In the genomic region with DNA sequence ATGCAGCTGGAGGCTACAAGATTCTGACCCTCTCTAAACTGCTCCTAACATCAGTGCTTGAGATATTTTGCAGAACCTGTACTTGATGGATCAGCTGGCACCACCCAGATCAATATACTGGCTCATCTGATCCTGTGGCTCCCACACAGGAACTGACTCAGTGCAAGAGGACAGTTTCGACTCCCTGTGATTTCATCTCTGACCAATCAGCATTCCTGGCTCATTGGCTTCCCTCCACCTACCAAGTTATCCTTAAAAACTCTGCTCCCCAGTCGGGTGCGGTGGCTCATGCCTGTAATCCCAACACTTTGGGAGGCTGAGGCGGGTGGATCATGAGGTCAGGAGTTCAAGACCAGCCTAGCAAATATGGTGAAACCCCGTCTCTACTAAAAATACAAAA, we compare ENCODE assay signal across 20 cellular contexts. TPM values are rescaled to one million over a fixed set of nuclear protein-coding genes. Genes with fewer than 3 reads are reported as not detected.
"Had no signal": no experiment of that assay in that cellular context is flagged by ENCODE, and none has a peak within 500 bp of the region (broad histone marks: within the 10 kb centered on the region; RNA-seq: fewer than 3 reads in every experiment).

No MANE protein-coding gene starts in this region.

RNA-seq across cellular contexts. Expression of gene AWAT1, which starts 9.1 kb away (rescaled TPM):
- total RNA-seq: activated CD4-positive, alpha-beta memory T cell treated with anti-CD3 and anti-CD28 coated beads, Interleukin-2, amount 10 ng/mL, durations not matched to agents 7 days and 5 days; activated CD4-positive, alpha-beta T cell treated with anti-CD3 and anti-CD28 coated beads, Interleukin-2, amount 10 ng/mL, durations not matched to agents 7 days and 5 days; activated naive CD8-positive, alpha-beta T cell treated with anti-CD3 and anti-CD28 coated beads, Interleukin-2, amount 10 ng/mL, durations not matched to agents 7 days and 5 days; activated T-cell treated with anti-CD3 and anti-CD28 coated beads, Interleukin-2, amount 50 U/mL, for 72 hours; ascending aorta; breast epithelium; cardiac septum; cerebellum; dorsolateral prefrontal cortex; endodermal cell; esophagus squamous epithelium; fibroblast of villous mesenchyme; gastroesophageal sphincter; glomerular endothelial cell; heart right ventricle; hepatocyte; T-helper 17 cell; WTC11 had no signal
- polyA plus RNA-seq: esophagus, heart right ventricle, hepatocyte had no signal

RNA-seq across cellular contexts. Expression of gene P2RY4, which starts 16.4 kb away (rescaled TPM):
- total RNA-seq: fibroblast of villous mesenchyme, WTC11 had no signal

RNA-seq across cellular contexts. Expression of gene ARR3, which starts 24.5 kb away (rescaled TPM):
- total RNA-seq: activated CD4-positive, alpha-beta memory T cell treated with anti-CD3 and anti-CD28 coated beads, Interleukin-2, amount 10 ng/mL, durations not matched to agents 7 days and 5 days; activated CD4-positive, alpha-beta T cell treated with anti-CD3 and anti-CD28 coated beads, Interleukin-2, amount 10 ng/mL, durations not matched to agents 7 days and 5 days; activated naive CD4-positive, alpha-beta T cell treated with anti-CD3 and anti-CD28 coated beads, Interleukin-2, amount 50 U/mL, for 72 hours; activated naive CD8-positive, alpha-beta T cell treated with anti-CD3 and anti-CD28 coated beads, Interleukin-2, amount 10 ng/mL, durations not matched to agents 7 days and 5 days; activated T-cell treated with anti-CD3 and anti-CD28 coated beads, Interleukin-2, amount 50 U/mL, for 72 hours; ascending aorta; breast epithelium; cardiac septum; cerebellum; dorsolateral prefrontal cortex; endodermal cell; esophagus squamous epithelium; fibroblast of villous mesenchyme; gastroesophageal sphincter; glomerular endothelial cell; heart right ventricle; hepatocyte; T-helper 17 cell; WTC11 had no signal
- polyA plus RNA-seq: esophagus, heart right ventricle, hepatocyte had no signal

RNA-seq across cellular contexts. Expression of gene RAB41, which starts 38.4 kb away (rescaled TPM):
- total RNA-seq: activated CD4-positive, alpha-beta memory T cell treated with anti-CD3 and anti-CD28 coated beads, Interleukin-2, amount 10 ng/mL, durations not matched to agents 7 days and 5 days; activated CD4-positive, alpha-beta T cell treated with anti-CD3 and anti-CD28 coated beads, Interleukin-2, amount 10 ng/mL, durations not matched to agents 7 days and 5 days; activated naive CD4-positive, alpha-beta T cell treated with anti-CD3 and anti-CD28 coated beads, Interleukin-2, amount 50 U/mL, for 72 hours; activated naive CD8-positive, alpha-beta T cell treated with anti-CD3 and anti-CD28 coated beads, Interleukin-2, amount 10 ng/mL, durations not matched to agents 7 days and 5 days; activated T-cell treated with anti-CD3 and anti-CD28 coated beads, Interleukin-2, amount 50 U/mL, for 72 hours; ascending aorta; breast epithelium; cardiac septum; cerebellum; dorsolateral prefrontal cortex; endodermal cell; esophagus squamous epithelium; fibroblast of villous mesenchyme; gastroesophageal sphincter; glomerular endothelial cell; heart right ventricle; hepatocyte; T-helper 17 cell; WTC11 had no signal
- polyA plus RNA-seq: esophagus, heart right ventricle, hepatocyte had no signal
